In the genomic region with DNA sequence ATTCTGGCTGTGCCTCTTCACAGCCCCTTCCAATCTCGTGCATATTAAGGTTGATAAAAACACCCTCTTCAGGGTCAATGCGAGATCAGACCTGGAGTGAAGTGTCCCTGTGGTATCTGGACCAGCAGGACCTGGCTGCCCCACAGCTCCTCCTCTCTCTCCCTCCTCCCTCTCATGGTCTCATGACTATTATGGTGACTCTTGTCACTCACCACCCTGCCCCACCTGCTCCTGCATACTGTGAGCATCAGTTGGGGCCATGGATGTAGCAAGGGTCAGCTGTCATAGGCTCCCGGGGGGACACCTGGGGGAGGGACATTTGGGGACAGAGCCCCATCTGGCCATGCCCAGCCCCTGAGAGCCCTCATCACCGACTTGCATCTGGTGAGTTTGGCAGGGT, we compare ENCODE assay signal across 20 cellular contexts. TPM values are rescaled to one million over a fixed set of nuclear protein-coding genes. Genes with fewer than 3 reads are reported as not detected.
DNase-seq lines count a peak whose midpoint lies in the region; ATAC-seq and TF ChIP-seq lines count a peak whose summit lies in the region.
"Had no signal": no experiment of that assay in that cellular context is flagged by ENCODE, and none has a peak within 500 bp of the region (broad histone marks: within the 10 kb centered on the region; RNA-seq: fewer than 3 reads in every experiment).

No MANE protein-coding gene starts in this region.

- peaks cover 0 to 47% (median 14%) of the 10 kb centered on the region in 4 donors for H3K4me1 Mint-ChIP-seq in CD4-positive, CD25-positive, alpha-beta regulatory T cell
- H3K4me1 Mint-ChIP-seq in osteocyte (ENCODE audit: unreplicated experiment), result peaks cover 26% of the 10 kb centered on the region

- no peak for DNase-seq in CD4-positive, CD25-positive, alpha-beta regulatory T cell
- DNase-seq in effector memory CD4-positive, alpha-beta T cell, result no peak
- DNase-seq in osteocyte (ENCODE audit: extremely low spot score, unreplicated experiment) (no peak), NCI-H1694 (lab: John Stamatoyannopoulos, UW) (no peak), NCI-H748 treated with DMSO at 0.1 percent for 48 hours (lab: John Stamatoyannopoulos, UW) (no peak)
- DNase-seq: activated effector memory CD4-positive, alpha-beta T cell treated with Interleukin-2 at 50 U/mL for 16 hours; AML-193; amniotic stem cell; mesendoderm; NCI-H1436; NCI-H526 treated with DMSO at 0.1 percent for 48 hours; stimulated activated naive CD8-positive, alpha-beta T cell treated with anti-CD3 and anti-CD28 coated beads, Interleukin-15, Interleukin-2, amounts not matched to agents 100 U/mL and 50 U/mL, for 24 hours; SW 1271 had no signal

- peaks cover 19% of the 10 kb centered on the region for H3K36me3 Mint-ChIP-seq in CD4-positive, CD25-positive, alpha-beta regulatory T cell
- peaks cover 9% of the 10 kb centered on the region for H3K36me3 Mint-ChIP-seq in osteocyte (ENCODE audit: unreplicated experiment)
- H3K36me3 Mint-ChIP-seq: natural killer cell treated with Interleukin-12 subunit alpha and Interleukin-12 subunit beta and Interleukin-15 and Interleukin-18, amount 100 ng/mL, for 72 hours had no signal

- ATAC-seq in CD4-positive, CD25-positive, alpha-beta regulatory T cell (ENCODE audit: low read depth in 2 of 2), result no peak
- ATAC-seq in GM21423 (IDR thresholded peaks at IDR 0.05; ENCODE audit: unreplicated experiment), result no peak
- ATAC-seq: HCT116; natural killer cell treated with Interleukin-12 subunit alpha and Interleukin-12 subunit beta and Interleukin-15 and Interleukin-18, amount 100 ng/mL, for 72 hours; stimulated activated naive CD8-positive, alpha-beta T cell treated with anti-CD3 and anti-CD28 coated beads, Interleukin-15, Interleukin-2, amounts not matched to agents 100 U/mL and 50 U/mL, for 24 hours had no signal

- peak overlapping the region; percentile 9; the same call in 1 of the 2 replicates for H3K27ac ChIP-seq in BLaER1
- H3K27ac ChIP-seq in CD4-positive, CD25-positive, alpha-beta regulatory T cell (ENCODE audit: insufficient read depth, low read length, poor library complexity, severe bottlenecking), result no peak overlapping the region
- peak overlapping the region; percentile 29 for H3K27ac ChIP-seq in effector memory CD4-positive, alpha-beta T cell (ENCODE audit: insufficient read depth, low read length, poor library complexity, severe bottlenecking)
- H3K27ac ChIP-seq: prostate gland had no signal

- H3K27ac Mint-ChIP-seq in CD4-positive, CD25-positive, alpha-beta regulatory T cell, result peak overlapping the region; percentile 58 to 80 (median 65)
- peak overlapping the region; percentile 17 for H3K27ac Mint-ChIP-seq in osteocyte (ENCODE audit: unreplicated experiment)
- H3K27ac Mint-ChIP-seq: type B pancreatic cell had no signal

- peaks cover 10% of the 10 kb centered on the region for H3K36me3 ChIP-seq in BLaER1
- H3K36me3 ChIP-seq in CD4-positive, CD25-positive, alpha-beta regulatory T cell (ENCODE audit: control insufficient read depth, insufficient read depth, low read length), result peaks cover 2% of the 10 kb centered on the region
- peaks cover 12% of the 10 kb centered on the region for H3K36me3 ChIP-seq in effector memory CD4-positive, alpha-beta T cell (ENCODE audit: control insufficient read depth, insufficient read depth, low read length)
- H3K36me3 ChIP-seq: prostate gland had no signal

- no peaks in the 10 kb centered on the region for H3K27me3 ChIP-seq in BLaER1
- H3K27me3 ChIP-seq in CD4-positive, CD25-positive, alpha-beta regulatory T cell (ENCODE audit: control insufficient read depth, insufficient read depth, low read length), result no peaks in the 10 kb centered on the region
- no peaks in the 10 kb centered on the region for H3K27me3 ChIP-seq in effector memory CD4-positive, alpha-beta T cell (replicated peaks; ENCODE audit: control insufficient read depth, insufficient read depth, low read length, poor library complexity, severe bottlenecking)

- peaks cover 57% of the 10 kb centered on the region for H4K20me1 ChIP-seq in BLaER1

- H3K4me1 ChIP-seq in BLaER1, result peaks cover 95% of the 10 kb centered on the region
- H3K4me1 ChIP-seq in CD4-positive, CD25-positive, alpha-beta regulatory T cell (ENCODE audit: control insufficient read depth, insufficient read depth, low read length, poor library complexity, severe bottlenecking), result peaks cover 19% of the 10 kb centered on the region
- H3K4me1 ChIP-seq in effector memory CD4-positive, alpha-beta T cell (ENCODE audit: control insufficient read depth, insufficient read depth, low read length, poor library complexity, severe bottlenecking), result peaks cover 13% of the 10 kb centered on the region
- H3K4me1 ChIP-seq: prostate gland had no signal

- no peak overlapping the region for H3K4me3 Mint-ChIP-seq in CD4-positive, CD25-positive, alpha-beta regulatory T cell
- H3K4me3 Mint-ChIP-seq in osteocyte (ENCODE audit: unreplicated experiment), result no peak overlapping the region
- H3K4me3 Mint-ChIP-seq: natural killer cell treated with Interleukin-12 subunit alpha and Interleukin-12 subunit beta and Interleukin-15 and Interleukin-18, amount 100 ng/mL, for 72 hours; type B pancreatic cell had no signal

- peaks cover 3% of the 10 kb centered on the region; the same call in 1 of the 2 replicates for H3K9me3 ChIP-seq in BLaER1
- H3K9me3 ChIP-seq in CD4-positive, CD25-positive, alpha-beta regulatory T cell (ENCODE audit: control insufficient read depth in 2 of 2, low read length in 2 of 2), result no peaks in the 10 kb centered on the region
- no peaks in the 10 kb centered on the region for H3K9me3 ChIP-seq in effector memory CD4-positive, alpha-beta T cell (ENCODE audit: control insufficient read depth, low read length)
- H3K9me3 ChIP-seq: prostate gland had no signal

- H3K9ac ChIP-seq in BLaER1, result no peak overlapping the region

- TF ChIP-seq CTCF in osteocyte (IDR thresholded peaks at IDR 0.05), result no peak

- H3K27me3 Mint-ChIP-seq in CD4-positive, CD25-positive, alpha-beta regulatory T cell, result no peaks in the 10 kb centered on the region
- no peaks in the 10 kb centered on the region for H3K27me3 Mint-ChIP-seq in osteocyte (ENCODE audit: unreplicated experiment)
- H3K27me3 Mint-ChIP-seq: natural killer cell treated with Interleukin-12 subunit alpha and Interleukin-12 subunit beta and Interleukin-15 and Interleukin-18, amount 100 ng/mL, for 72 hours; type B pancreatic cell had no signal

- peaks cover 0 to 2% (median 0%) of the 10 kb centered on the region in 7 donors for H3K9me3 Mint-ChIP-seq in CD4-positive, CD25-positive, alpha-beta regulatory T cell
- no peaks in the 10 kb centered on the region for H3K9me3 Mint-ChIP-seq in osteocyte (ENCODE audit: unreplicated experiment)
- H3K9me3 Mint-ChIP-seq: natural killer cell treated with Interleukin-12 subunit alpha and Interleukin-12 subunit beta and Interleukin-15 and Interleukin-18, amount 100 ng/mL, for 72 hours; type B pancreatic cell had no signal

- H3K4me2 ChIP-seq in BLaER1, result peak overlapping the region; percentile 56

- H3K4me3 ChIP-seq in BLaER1, result no peak overlapping the region
- H3K4me3 ChIP-seq in CD4-positive, CD25-positive, alpha-beta regulatory T cell (ENCODE audit: low read depth, low read length), result no peak overlapping the region
- H3K4me3 ChIP-seq in effector memory CD4-positive, alpha-beta T cell (ENCODE audit: insufficient read depth, low read depth, low read length, poor library complexity, severe bottlenecking), result no peak overlapping the region
- H3K4me3 ChIP-seq: prostate gland, skin epidermis had no signal

RNA-seq across cellular contexts. Expression of a gene that starts 50.2 kb away (rescaled TPM):
- total RNA-seq in CD4-positive, CD25-positive, alpha-beta regulatory T cell, result 105 TPM
- polyA plus RNA-seq in CD4-positive, CD25-positive, alpha-beta regulatory T cell, result 100 to 1,000 TPM in 2 of 4 donors, 10 to 100 TPM in 2; 74.1 to 113 (median 92.6) TPM
- 41.7 and 44.8 TPM in 2 replicates for total RNA-seq in osteocyte
